9 cellular contexts compared by ENCODE assay signal in genomic region chr2:101120124-101120996, GRCh38. TPM values are rescaled to one million over a fixed set of nuclear protein-coding genes. Genes with fewer than 3 reads are reported as not detected.
DNase-seq lines count a peak whose midpoint lies in the region; ATAC-seq and TF ChIP-seq lines count a peak whose summit lies in the region.
"Had no signal": no experiment of that assay in that cellular context is flagged by ENCODE, and none has a peak within 500 bp of the region (broad histone marks: within the 10 kb centered on the region; RNA-seq: fewer than 3 reads in every experiment).

No MANE protein-coding gene starts in this region.

- no peak overlapping the region for H3K4me2 ChIP-seq in neural progenitor cell

- H3K4me3 ChIP-seq in neural progenitor cell: no peak overlapping the region

- no peak for ATAC-seq in GM18502 (IDR thresholded peaks at IDR 0.05; ENCODE audit: poor library complexity, unreplicated experiment)

- H3K79me2 ChIP-seq in neural progenitor cell (ENCODE audit: low read depth): no peaks in the 10 kb centered on the region

- no peak overlapping the region for H2AFZ ChIP-seq in neural progenitor cell (replicated peaks)

- DNase-seq in G401 (ENCODE audit: low spot score): peak; percentile 52
- peak; percentile 98 for DNase-seq in RPMI7951 (ENCODE audit: low read depth)
- DNase-seq in fibroblast of the conjunctiva (ENCODE audit: low read depth): peak; percentile 70
- peak; percentile 99 for DNase-seq in renal cortical epithelial cell (ENCODE audit: low read depth)
- DNase-seq in stimulated activated CD4-positive, alpha-beta T cell treated with anti-CD3 and anti-CD28 coated beads, Interleukin-1b, Interleukin-23, amount 100 ng/mL, for 48 hours: no peak
- DNase-seq in neural progenitor cell (ENCODE audit: low spot score): no peak
- DNase-seq in RPMI8226: no peak
- DNase-seq: effector memory CD4-positive, alpha-beta T cell had no signal

- H3F3A ChIP-seq in neural progenitor cell (ENCODE audit: low read depth): no peaks in the 10 kb centered on the region

- H3K36me3 Mint-ChIP-seq in neural progenitor cell: no peaks in the 10 kb centered on the region

- H3K27ac Mint-ChIP-seq in neural progenitor cell: no peak overlapping the region

- no peak for TF ChIP-seq CTCF in neural progenitor cell (IDR thresholded peaks at IDR 0.05)

- no peaks in the 10 kb centered on the region for H3K9me3 Mint-ChIP-seq in neural progenitor cell

- H4K20me1 ChIP-seq in neural progenitor cell (ENCODE audit: low read depth): no peaks in the 10 kb centered on the region

- no peak overlapping the region for H3K27ac ChIP-seq in neural progenitor cell

- no peak overlapping the region for H3K4me3 Mint-ChIP-seq in neural progenitor cell

- no peaks in the 10 kb centered on the region for H3K36me3 ChIP-seq in neural progenitor cell

- H3K4me1 Mint-ChIP-seq in neural progenitor cell: peaks cover 13% of the 10 kb centered on the region

- peaks cover 2% of the 10 kb centered on the region for H3K27me3 Mint-ChIP-seq in neural progenitor cell (ENCODE audit: insufficient read depth, low read depth)

- in situ Hi-C loops in G401 (cut with HindIII; ENCODE audit: low sequenced_read_pairs): no loop called here

- no peaks in the 10 kb centered on the region for H3K4me1 ChIP-seq in neural progenitor cell

- no peaks in the 10 kb centered on the region for H3K9me3 ChIP-seq in neural progenitor cell (ENCODE audit: low read depth)

- H3K9ac ChIP-seq in neural progenitor cell: no peak overlapping the region

- no peaks in the 10 kb centered on the region for H3K27me3 ChIP-seq in neural progenitor cell

RNA-seq across cellular contexts. Expression of gene TBC1D8, which starts 30.8 kb away (rescaled TPM):
- 2.3 and 5.8 TPM in 2 replicates for total RNA-seq in G401 (2014; rRNA removed; shearing (Covaris generic))
- 8.0 and 14.5 TPM in 2 replicates for total RNA-seq in RPMI7951 (2014; rRNA removed; shearing (Covaris generic))
- 12.3 and 22.8 TPM in 2 replicates for total RNA-seq in renal cortical epithelial cell
- total RNA-seq in neural progenitor cell (ENCODE audit: low replicate concordance): 3.9 and 4.1 TPM in 2 replicates

Comparison
In these comparisons a context has a peak if more than half of its experiments do, and no peak if none do; other contexts are left out.
1. DNase-seq: peak in G401 (single experiment), RPMI7951 (single experiment), fibroblast of the conjunctiva (single experiment) and renal cortical epithelial cell (single experiment); none in stimulated activated CD4-positive, alpha-beta T cell treated with anti-CD3 and anti-CD28 coated beads, Interleukin-1b, Interleukin-23, amount 100 ng/mL, for 48 hours (single experiment), neural progenitor cell (single experiment) and RPMI8226 (single experiment).